Comparison of ENCODE assay signal across 8 cellular contexts in the genomic region with DNA sequence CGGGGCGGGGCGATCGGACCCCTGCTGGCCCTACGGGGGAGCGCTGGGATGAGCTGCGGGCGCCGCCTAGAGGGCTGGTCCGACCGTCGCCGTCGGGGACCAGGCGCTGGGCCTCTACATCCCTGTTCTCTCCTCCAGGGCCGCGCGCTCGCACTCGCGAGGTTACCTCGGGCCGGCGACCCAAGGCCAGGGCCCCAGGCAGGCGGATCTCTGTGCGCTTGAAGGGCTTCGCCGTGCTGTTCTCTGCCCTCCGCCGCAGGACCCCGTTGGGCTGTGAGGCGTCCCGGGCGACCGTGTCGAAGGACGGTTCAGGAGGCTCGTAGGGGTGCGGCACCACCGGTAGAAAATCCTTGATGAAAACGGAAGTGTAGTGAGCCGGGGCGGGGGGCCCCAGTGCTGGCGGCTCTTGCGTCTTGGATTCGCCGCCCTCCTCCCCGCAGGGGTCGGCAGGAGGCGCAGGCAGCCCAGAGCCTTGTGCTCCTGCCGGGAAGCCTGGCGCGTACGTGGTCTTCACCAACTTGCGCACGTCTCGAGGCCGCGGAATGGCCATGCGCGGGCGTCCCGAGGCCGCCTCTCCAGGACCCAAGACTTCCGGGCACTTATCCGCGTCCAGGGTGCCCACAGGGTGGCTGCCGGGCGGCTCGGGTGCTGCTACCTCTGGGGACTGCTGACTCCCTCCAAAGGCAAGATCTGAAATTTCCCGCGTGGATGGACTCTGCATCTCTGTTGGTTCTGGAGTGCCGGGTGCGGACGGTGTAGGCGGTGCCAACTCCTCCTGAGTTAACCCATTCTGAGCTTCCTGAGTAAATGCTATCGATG. TPM values are rescaled to one million over a fixed set of nuclear protein-coding genes. Genes with fewer than 3 reads are reported as not detected.
DNase-seq lines count a peak whose midpoint lies in the region; ATAC-seq and TF ChIP-seq lines count a peak whose summit lies in the region.

No MANE protein-coding gene starts in this region.

- peak overlapping the region; percentile 70 for H3K27ac ChIP-seq in Karpas-422 (ENCODE audit: low read length)

- H3K4me2 ChIP-seq in Karpas-422 (ENCODE audit: low read depth, low read length, poor library complexity, severe bottlenecking) = peak overlapping the region; percentile 71

- peak; percentile 52 for ATAC-seq in GM21529 (IDR thresholded peaks at IDR 0.05; ENCODE audit: unreplicated experiment)
- ATAC-seq in WTC11 = peak; percentile 67

- peaks cover 22% of the 10 kb centered on the region; the same call in 1 of the 2 replicates for H3K79me2 ChIP-seq in Karpas-422 (ENCODE audit: low read length)

- peaks cover 5% of the 10 kb centered on the region; the same call in 1 of the 2 replicates for H3K36me3 Mint-ChIP-seq in WTC11

- peak; percentile 40 for DNase-seq in GF-D8 (lab: John Stamatoyannopoulos, UW)
- DNase-seq in Karpas-422 = peak; percentile 95
- peak; percentile 88 for DNase-seq in WTC11 (ENCODE audit: low spot score)
- peak; percentile 65 for DNase-seq in central memory CD4-positive, alpha-beta T cell
- DNase-seq in lower leg skin (ENCODE audit: low spot score in 2 of 2) = no peak
- DNase-seq in stimulated activated CD8-positive, alpha-beta memory T cell treated with anti-CD3 and anti-CD28 coated beads, Interleukin-15, amount 100 ng/mL, for 48 hours (ENCODE audit: low read depth in 2 of 2) = peak; percentile 81 to 85
- DNase-seq in occipital lobe (lab: John Stamatoyannopoulos, UW) = no peak

- peaks cover 43% of the 10 kb centered on the region for H3K4me1 Mint-ChIP-seq in WTC11

- peaks cover 51% of the 10 kb centered on the region for H3K4me1 ChIP-seq in Karpas-422 (ENCODE audit: low read length)

- H2AFZ ChIP-seq in Karpas-422 (ENCODE audit: low read length) = peak overlapping the region; percentile 25; the same call in 1 of the 2 replicates

- POLR2A ChIA-PET in WTC11 (lab: Charles Lee) = interaction anchor here (1.0 kb wide), 1 partner anchor 51 kb away, joined by 3 read pairs; no protein-coding TSS in a partner anchor

- CTCF ChIA-PET in WTC11 (lab: Charles Lee) = interaction anchor here (0.5 to 5.6 kb wide), 10 partner anchors 10 to 121 kb away, joined by 3 to 31 read pairs (median 4); partner anchors contain the start of genes PAIP2 and SPATA24

- 3 to 6% methylated on average over 17 to 53 of the region's 77 CpGs for WGBS in lower leg skin, 2 donors

- intact Hi-C loops in lower leg skin (cut with DNase I; ENCODE audit: low total_unique reads) = no loop called here

- H3K9me2 ChIP-seq in Karpas-422 (replicated peaks; ENCODE audit: insufficient read depth, low read length) = no peaks in the 10 kb centered on the region

- H3K4me3 ChIP-seq in Karpas-422 (ENCODE audit: low read length) (peak overlapping the region; percentile 85), lower leg skin (ENCODE audit: low read depth, poor library complexity, severe bottlenecking) (peak overlapping the region; percentile 22)

- no peak overlapping the region for H3K27ac Mint-ChIP-seq in WTC11

- H3K9me3 Mint-ChIP-seq in WTC11 = no peaks in the 10 kb centered on the region

- no peak for TF ChIP-seq POLR2A in lower leg skin (IDR thresholded peaks at IDR 0.05)

- no peaks in the 10 kb centered on the region for H3K9me3 ChIP-seq in Karpas-422 (ENCODE audit: low read length)

- no peaks in the 10 kb centered on the region for H4K20me1 ChIP-seq in Karpas-422 (ENCODE audit: insufficient read depth, low read depth, low read length)

- H3K36me3 ChIP-seq in Karpas-422 (ENCODE audit: insufficient read depth, low read length) = no peaks in the 10 kb centered on the region

- H3K4me3 Mint-ChIP-seq in WTC11 = peak overlapping the region; percentile 87

- TF ChIP-seq CTCF in WTC11 (IDR thresholded peaks at IDR 0.05) (no peak), lower leg skin (IDR thresholded peaks at IDR 0.05) (no peak)

- H3K27me3 ChIP-seq in Karpas-422 (ENCODE audit: low read length) = no peaks in the 10 kb centered on the region

- H3K27me3 Mint-ChIP-seq in WTC11 (ENCODE audit: low read depth) = peaks cover 39% of the 10 kb centered on the region

- peak overlapping the region; percentile 88 for H3K9ac ChIP-seq in Karpas-422 (ENCODE audit: low read length)

TF ChIP-seq in WTC11, 78 proteins besides CTCF, POLR2A, EP300 and RAD21 (continues in another document):
- TF ChIP-seq, protein P1, sequence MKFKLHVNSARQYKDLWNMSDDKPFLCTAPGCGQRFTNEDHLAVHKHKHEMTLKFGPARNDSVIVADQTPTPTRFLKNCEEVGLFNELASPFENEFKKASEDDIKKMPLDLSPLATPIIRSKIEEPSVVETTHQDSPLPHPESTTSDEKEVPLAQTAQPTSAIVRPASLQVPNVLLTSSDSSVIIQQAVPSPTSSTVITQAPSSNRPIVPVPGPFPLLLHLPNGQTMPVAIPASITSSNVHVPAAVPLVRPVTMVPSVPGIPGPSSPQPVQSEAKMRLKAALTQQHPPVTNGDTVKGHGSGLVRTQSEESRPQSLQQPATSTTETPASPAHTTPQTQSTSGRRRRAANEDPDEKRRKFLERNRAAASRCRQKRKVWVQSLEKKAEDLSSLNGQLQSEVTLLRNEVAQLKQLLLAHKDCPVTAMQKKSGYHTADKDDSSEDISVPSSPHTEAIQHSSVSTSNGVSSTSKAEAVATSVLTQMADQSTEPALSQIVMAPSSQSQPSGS (CRISPR knock-in tag; IDR thresholded peaks at IDR 0.05; ENCODE audit: borderline replicate concordance, low read depth) = no peak
- no peak for TF ChIP-seq EMX1 (CRISPR knock-in tag; IDR thresholded peaks at IDR 0.05)
- TF ChIP-seq, protein P2, sequence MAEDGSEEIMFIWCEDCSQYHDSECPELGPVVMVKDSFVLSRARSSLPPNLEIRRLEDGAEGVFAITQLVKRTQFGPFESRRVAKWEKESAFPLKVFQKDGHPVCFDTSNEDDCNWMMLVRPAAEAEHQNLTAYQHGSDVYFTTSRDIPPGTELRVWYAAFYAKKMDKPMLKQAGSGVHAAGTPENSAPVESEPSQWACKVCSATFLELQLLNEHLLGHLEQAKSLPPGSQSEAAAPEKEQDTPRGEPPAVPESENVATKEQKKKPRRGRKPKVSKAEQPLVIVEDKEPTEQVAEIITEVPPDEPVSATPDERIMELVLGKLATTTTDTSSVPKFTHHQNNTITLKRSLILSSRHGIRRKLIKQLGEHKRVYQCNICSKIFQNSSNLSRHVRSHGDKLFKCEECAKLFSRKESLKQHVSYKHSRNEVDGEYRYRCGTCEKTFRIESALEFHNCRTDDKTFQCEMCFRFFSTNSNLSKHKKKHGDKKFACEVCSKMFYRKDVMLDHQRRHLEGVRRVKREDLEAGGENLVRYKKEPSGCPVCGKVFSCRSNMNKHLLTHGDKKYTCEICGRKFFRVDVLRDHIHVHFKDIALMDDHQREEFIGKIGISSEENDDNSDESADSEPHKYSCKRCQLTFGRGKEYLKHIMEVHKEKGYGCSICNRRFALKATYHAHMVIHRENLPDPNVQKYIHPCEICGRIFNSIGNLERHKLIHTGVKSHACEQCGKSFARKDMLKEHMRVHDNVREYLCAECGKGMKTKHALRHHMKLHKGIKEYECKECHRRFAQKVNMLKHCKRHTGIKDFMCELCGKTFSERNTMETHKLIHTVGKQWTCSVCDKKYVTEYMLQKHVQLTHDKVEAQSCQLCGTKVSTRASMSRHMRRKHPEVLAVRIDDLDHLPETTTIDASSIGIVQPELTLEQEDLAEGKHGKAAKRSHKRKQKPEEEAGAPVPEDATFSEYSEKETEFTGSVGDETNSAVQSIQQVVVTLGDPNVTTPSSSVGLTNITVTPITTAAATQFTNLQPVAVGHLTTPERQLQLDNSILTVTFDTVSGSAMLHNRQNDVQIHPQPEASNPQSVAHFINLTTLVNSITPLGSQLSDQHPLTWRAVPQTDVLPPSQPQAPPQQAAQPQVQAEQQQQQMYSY (CRISPR knock-in tag; IDR thresholded peaks at IDR 0.05) = no peak
- no peak for TF ChIP-seq OVOL2 (CRISPR knock-in tag; IDR thresholded peaks at IDR 0.05; ENCODE audit: borderline replicate concordance)
- TF ChIP-seq GABPB1 (CRISPR knock-in tag; IDR thresholded peaks at IDR 0.05) = no peak
- TF ChIP-seq MYBL2 (CRISPR knock-in tag; IDR thresholded peaks at IDR 0.05) = no peak
- TF ChIP-seq CREM (CRISPR knock-in tag; IDR thresholded peaks at IDR 0.05) = no peak
- TF ChIP-seq, protein P3, sequence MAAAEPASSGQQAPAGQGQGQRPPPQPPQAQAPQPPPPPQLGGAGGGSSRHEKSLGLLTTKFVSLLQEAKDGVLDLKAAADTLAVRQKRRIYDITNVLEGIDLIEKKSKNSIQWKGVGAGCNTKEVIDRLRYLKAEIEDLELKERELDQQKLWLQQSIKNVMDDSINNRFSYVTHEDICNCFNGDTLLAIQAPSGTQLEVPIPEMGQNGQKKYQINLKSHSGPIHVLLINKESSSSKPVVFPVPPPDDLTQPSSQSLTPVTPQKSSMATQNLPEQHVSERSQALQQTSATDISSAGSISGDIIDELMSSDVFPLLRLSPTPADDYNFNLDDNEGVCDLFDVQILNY (CRISPR knock-in tag; IDR thresholded peaks at IDR 0.05) = peak; percentile 64; the same call in 1 of the 2 replicates

RNA-seq across cellular contexts. Expression of gene PROB1, which starts 2.0 kb away (rescaled TPM):
- total RNA-seq in Karpas-422 (2014; rRNA removed; shearing (Covaris generic); ENCODE audit: low replicate concordance) = 0.78 and 2.3 TPM in 2 replicates
- total RNA-seq in WTC11 (2021) (2.5 to 3.3 TPM (median 3.2 TPM) in 3 replicates), lower leg skin (under 1 TPM; 0.25 to 0.47 (median 0.33) TPM), occipital lobe (0.16 TPM)

RNA-seq across cellular contexts. Expression of gene MZB1, which starts 3.2 kb away (rescaled TPM):
- total RNA-seq in Karpas-422 (2014; rRNA removed; shearing (Covaris generic); ENCODE audit: low replicate concordance) = 28.8 and 31.0 TPM in 2 replicates
- total RNA-seq in WTC11 (2021) (0.85 to 1.8 TPM (median 1.1 TPM) in 3 replicates), lower leg skin (not detected), occipital lobe (not detected)

RNA-seq across cellular contexts. Expression of gene SLC23A1, which starts 9.8 kb away (rescaled TPM):
- total RNA-seq in Karpas-422 (2014; rRNA removed; shearing (Covaris generic); ENCODE audit: low replicate concordance) = not detected in 2 replicates
- total RNA-seq in WTC11 (2021) (not detected in 3 replicates), lower leg skin (1 to 10 TPM; 1.5 to 4.1 (median 2.6) TPM), occipital lobe (not detected)

RNA-seq across cellular contexts. Expression of gene SPATA24, which starts 11.0 kb away (rescaled TPM):
- total RNA-seq in Karpas-422 (2014; rRNA removed; shearing (Covaris generic); ENCODE audit: low replicate concordance) = 4.6 and 7.7 TPM in 2 replicates
- total RNA-seq in WTC11 (2021) (12.9 to 13.9 TPM (median 13.2 TPM) in 3 replicates), lower leg skin (1 to 10 TPM in 1 of 4 donors, under 1 TPM in 2, not detected in 1; 0.65 to 1.4 (median 0.71) TPM), occipital lobe (3.6 TPM)

RNA-seq across cellular contexts. Expression of gene DNAJC18, which starts 46.4 kb away (rescaled TPM):
- total RNA-seq in Karpas-422 (2014; rRNA removed; shearing (Covaris generic); ENCODE audit: low replicate concordance) = 6.0 and 9.0 TPM in 2 replicates
- total RNA-seq in WTC11 (2021) (23.7 to 29.1 TPM (median 28.9 TPM) in 3 replicates), lower leg skin (1 to 10 TPM; 1.6 to 5.9 (median 3.5) TPM), occipital lobe (46.6 TPM)

Comparison
In these comparisons a context has a peak if more than half of its experiments do, and no peak if none do; other contexts are left out.
1. DNase-seq: peak in GF-D8 (single experiment), Karpas-422 (single experiment), WTC11 (single experiment), central memory CD4-positive, alpha-beta T cell (single experiment) and stimulated activated CD8-positive, alpha-beta memory T cell treated with anti-CD3 and anti-CD28 coated beads, Interleukin-15, amount 100 ng/mL, for 48 hours (2 of 2); none in lower leg skin (0 of 2) and occipital lobe (single experiment).
2. RNA of gene MZB1, which starts 3.2 kb away (total RNA-seq): 28.8 to 31.0 TPM in Karpas-422; 0.85 to 1.8 TPM in WTC11, not detected in lower leg skin and not detected in occipital lobe (single experiment); every median in the first group is over 10 times any median in the second.